In genomic region chr14:73267474-73267873, GRCh38 we compare ENCODE assay signal across 35 cellular contexts.
"Had no signal": no experiment of that assay in that cellular context is flagged by ENCODE, and none has a peak within 500 bp of the region (broad histone marks: within the 10 kb centered on the region; RNA-seq: fewer than 3 reads in every experiment).

No MANE protein-coding gene starts in this region.

- H3K36me3 Mint-ChIP-seq: activated CD4-positive, alpha-beta memory T cell treated with anti-CD3 and anti-CD28 coated beads for 36 hours; activated naive CD8-positive, alpha-beta T cell treated with anti-CD3 and anti-CD28 coated beads for 36 hours; brain; mesothelial cell of epicardium; stimulated activated memory B cell treated with anti-CD40 and anti-IgM and Interleukin-4, amounts not matched to agents 10 μg/mL and 1 μg/mL and 100 μg/mL, for 72 hours had no signal

- H3K27ac Mint-ChIP-seq: activated CD4-positive, alpha-beta memory T cell treated with anti-CD3 and anti-CD28 coated beads for 36 hours; activated naive CD4-positive, alpha-beta T cell treated with anti-CD3 and anti-CD28 coated beads for 36 hours; activated naive CD8-positive, alpha-beta T cell treated with anti-CD3 and anti-CD28 coated beads for 36 hours; activated T-helper 1 cell treated with anti-CD3 and anti-CD28 coated beads, Interleukin-12 subunit alpha, Interleukin-12 subunit beta, Interleukin-2, Interleukin-4 antibody, amounts not matched to agents 30 ng/mL and 10 ng/mL and 1 ng/mL, durations not matched to agents 14 hours and 24 hours and 36 hours; brain; mesothelial cell of epicardium; nephron progenitor cell; stimulated activated memory B cell treated with anti-CD40 and anti-IgM and Interleukin-4, amounts not matched to agents 10 μg/mL and 1 μg/mL and 100 μg/mL, for 72 hours had no signal

- H3K27ac ChIP-seq: adrenal gland, coronary artery, dorsolateral prefrontal cortex, pancreas, prostate gland, tibial nerve, WERI-Rb-1 had no signal

- H3K4me1 ChIP-seq: prostate gland had no signal

- H3K4me3 ChIP-seq: adrenal gland, coronary artery, dorsolateral prefrontal cortex, pancreas, prostate gland, smooth muscle cell, tibial nerve had no signal

- H3K36me3 ChIP-seq: adrenal gland, pancreas, prostate gland, WERI-Rb-1 had no signal

- H3K27me3 ChIP-seq: adrenal gland, pancreas, tibial nerve had no signal

- H3K9me3 ChIP-seq: adrenal gland, pancreas, prostate gland, tibial nerve had no signal

- H3K4me2 ChIP-seq: smooth muscle cell had no signal

- H3K9me3 Mint-ChIP-seq: activated CD4-positive, alpha-beta memory T cell treated with anti-CD3 and anti-CD28 coated beads for 36 hours; activated naive CD4-positive, alpha-beta T cell treated with anti-CD3 and anti-CD28 coated beads for 36 hours; activated naive CD8-positive, alpha-beta T cell treated with anti-CD3 and anti-CD28 coated beads for 36 hours; activated T-helper 1 cell treated with anti-CD3 and anti-CD28 coated beads, Interleukin-12 subunit alpha, Interleukin-12 subunit beta, Interleukin-2, Interleukin-4 antibody, amounts not matched to agents 30 ng/mL and 10 ng/mL and 1 ng/mL, durations not matched to agents 14 hours and 24 hours and 36 hours; brain; effector memory CD8-positive, alpha-beta T cell; mesothelial cell of epicardium; naive B cell; nephron progenitor cell; stimulated activated memory B cell treated with anti-CD40 and anti-IgM and Interleukin-4, amounts not matched to agents 10 μg/mL and 1 μg/mL and 100 μg/mL, for 72 hours had no signal

- H3K4me3 Mint-ChIP-seq: activated CD4-positive, alpha-beta memory T cell treated with anti-CD3 and anti-CD28 coated beads for 36 hours; activated naive CD4-positive, alpha-beta T cell treated with anti-CD3 and anti-CD28 coated beads for 36 hours; activated naive CD8-positive, alpha-beta T cell treated with anti-CD3 and anti-CD28 coated beads for 36 hours; activated T-helper 1 cell treated with anti-CD3 and anti-CD28 coated beads, Interleukin-12 subunit alpha, Interleukin-12 subunit beta, Interleukin-2, Interleukin-4 antibody, amounts not matched to agents 30 ng/mL and 10 ng/mL and 1 ng/mL, durations not matched to agents 14 hours and 24 hours and 36 hours; brain; effector memory CD8-positive, alpha-beta T cell; mesothelial cell of epicardium; nephron progenitor cell; stimulated activated memory B cell treated with anti-CD40 and anti-IgM and Interleukin-4, amounts not matched to agents 10 μg/mL and 1 μg/mL and 100 μg/mL, for 72 hours had no signal

- ATAC-seq: activated CD4-positive, CD25-positive, alpha-beta regulatory T cell treated with anti-CD3 and anti-CD28 coated beads, Interleukin-2, amount 50 U/mL, for 24 hours; effector memory CD8-positive, alpha-beta T cell; esophagus mucosa; left cardiac atrium; left ventricle myocardium superior; pancreas; stimulated activated memory B cell treated with anti-CD40 and anti-IgM and Interleukin-4, amounts not matched to agents 10 μg/mL and 1 μg/mL and 100 μg/mL, for 72 hours had no signal

- DNase-seq: activated CD4-positive, alpha-beta memory T cell treated with anti-CD3 and anti-CD28 coated beads for 36 hours; activated CD4-positive, alpha-beta T cell treated with anti-CD3 and anti-CD28 coated beads for 48 hours; activated CD8-positive, alpha-beta memory T cell treated with anti-CD3 and anti-CD28 coated beads, Interleukin-2, amount 50 U/mL, for 4 hours; activated effector memory CD4-positive, alpha-beta T cell treated with anti-CD3 and anti-CD28 coated beads, Interleukin-2, amount 50 U/mL, for 16 hours; activated naive CD4-positive, alpha-beta T cell treated with anti-CD3 and anti-CD28 coated beads for 36 hours; activated naive CD8-positive, alpha-beta T cell treated with anti-CD3 and anti-CD28 coated beads for 36 hours; activated T-cell treated with anti-CD3 and anti-CD28 coated beads, Interleukin-2, amount 50 U/mL, for 1 hour; aorta; dorsolateral prefrontal cortex; effector memory CD8-positive, alpha-beta T cell; foreskin fibroblast; hippocampal formation; left cardiac atrium; left ventricle myocardium superior; naive B cell; nephron progenitor cell; nucleus accumbens; pancreas; stimulated activated CD4-positive, alpha-beta T cell treated with anti-CD3 and anti-CD28 coated beads, Interleukin-1b, Interleukin-23, amount 100 ng/mL, for 48 hours; stimulated activated CD4-positive, alpha-beta T cell treated with anti-CD3 and anti-CD28 coated beads, Interleukin-4, amount 100 ng/mL, for 4 hours; stimulated activated CD8-positive, alpha-beta memory T cell treated with anti-CD3 and anti-CD28 coated beads, Interleukin-4, amount 100 ng/mL, for 48 hours; WERI-Rb-1 had no signal

- FAIRE-seq: keratinocyte, pancreas, TTC549 had no signal
